ENCODE assay signal across 15 cellular contexts in genomic region chr3:155739154-155739553, GRCh38. TPM values are rescaled to one million over a fixed set of nuclear protein-coding genes. Genes with fewer than 3 reads are reported as not detected.
DNase-seq lines count a peak whose midpoint lies in the region; ATAC-seq and TF ChIP-seq lines count a peak whose summit lies in the region.
"Had no signal": no experiment of that assay in that cellular context is flagged by ENCODE, and none has a peak within 500 bp of the region (broad histone marks: within the 10 kb centered on the region; RNA-seq: fewer than 3 reads in every experiment).

No MANE protein-coding gene starts in this region.

- peaks cover 35% of the 10 kb centered on the region for H3K36me3 Mint-ChIP-seq in Calu3 (ENCODE audit: insufficient read depth, unreplicated experiment)
- H3K36me3 Mint-ChIP-seq: activated CD8-positive, alpha-beta memory T cell treated with anti-CD3 and anti-CD28 coated beads, Interleukin-2, amount 10 ng/mL, durations not matched to agents 7 days and 5 days; stimulated activated effector memory CD8-positive, alpha-beta T cell treated with anti-CD3 and anti-CD28 coated beads, Interleukin-12 subunit alpha, Interleukin-12 subunit beta, amount 100 ng/mL, for 72 hours had no signal

- no peak for DNase-seq in Calu3
- DNase-seq in HT-29 (ENCODE audit: low spot score), result peak; percentile 20
- DNase-seq in SK-N-DZ (ENCODE audit: low spot score), result peak; percentile 39
- DNase-seq in kidney tubule cell (ENCODE audit: low spot score), result peak; percentile 36
- DNase-seq in cardiac septum (ENCODE audit: low spot score), result no peak
- DNase-seq in DMS79 (lab: John Stamatoyannopoulos, UW), result no peak
- DNase-seq in activated CD4-positive, alpha-beta T cell treated with anti-CD3 and anti-CD28 coated beads, Interleukin-2, amount 50 U/mL, for 48 hours, result no peak
- DNase-seq: activated CD8-positive, alpha-beta memory T cell treated with anti-CD3 and anti-CD28 coated beads, Interleukin-2, amount 10 ng/mL, durations not matched to agents 7 days and 5 days; adrenal gland; CD8-positive, alpha-beta memory T cell; hippocampal formation; NCI-H524 treated with DMSO at 0.1 percent for 48 hours; T-helper 17 cell had no signal

- CTCF ChIA-PET in Calu3 (lab: Charles Lee), result interaction anchor here (2.2 to 2.9 kb wide), 2 partner anchors 24 to 67 kb away, joined by 10 to 11 read pairs; partner anchors contain the start of gene C3orf33

- TF ChIP-seq CTCF in Calu3 (IDR thresholded peaks at IDR 0.05; ENCODE audit: unreplicated experiment), result no peak

- no TSS peak for BruUV-seq in Calu3 (replicated peaks; lab: Mats Ljungman, UMichigan)

- H3K9me3 Mint-ChIP-seq in Calu3 (ENCODE audit: low read depth, unreplicated experiment), result no peaks in the 10 kb centered on the region
- H3K9me3 Mint-ChIP-seq: CD8-positive, alpha-beta memory T cell; stimulated activated effector memory CD8-positive, alpha-beta T cell treated with anti-CD3 and anti-CD28 coated beads, Interleukin-12 subunit alpha, Interleukin-12 subunit beta, amount 100 ng/mL, for 72 hours had no signal

- peaks cover 39% of the 10 kb centered on the region for H3K4me1 Mint-ChIP-seq in Calu3 (ENCODE audit: low read depth, unreplicated experiment)

- peak overlapping the region; percentile 88 for H3K4me3 Mint-ChIP-seq in Calu3 (ENCODE audit: low read depth, unreplicated experiment)
- H3K4me3 Mint-ChIP-seq: activated CD8-positive, alpha-beta memory T cell treated with anti-CD3 and anti-CD28 coated beads, Interleukin-2, amount 10 ng/mL, durations not matched to agents 7 days and 5 days; CD8-positive, alpha-beta memory T cell; stimulated activated effector memory CD8-positive, alpha-beta T cell treated with anti-CD3 and anti-CD28 coated beads, Interleukin-12 subunit alpha, Interleukin-12 subunit beta, amount 100 ng/mL, for 72 hours; T-helper 17 cell had no signal

- peak overlapping the region; percentile 98 for H3K27ac Mint-ChIP-seq in Calu3 (ENCODE audit: unreplicated experiment)
- H3K27ac Mint-ChIP-seq: activated CD8-positive, alpha-beta memory T cell treated with anti-CD3 and anti-CD28 coated beads, Interleukin-2, amount 10 ng/mL, durations not matched to agents 7 days and 5 days; CD8-positive, alpha-beta memory T cell; stimulated activated effector memory CD8-positive, alpha-beta T cell treated with anti-CD3 and anti-CD28 coated beads, Interleukin-12 subunit alpha, Interleukin-12 subunit beta, amount 100 ng/mL, for 72 hours; T-helper 17 cell had no signal

- H3K27me3 Mint-ChIP-seq in Calu3 (ENCODE audit: unreplicated experiment), result no peaks in the 10 kb centered on the region

- intact Hi-C loops in Calu3 (cut with micrococcal nuclease; ENCODE audit: unreplicated experiment), result loop anchor here (2.0 kb wide), 1 partner anchor 116 kb away; the partner anchor contains the start of gene SLC33A1
- intact Hi-C loops in cardiac septum (cut with DNase I), result no loop called here

- no peak for ATAC-seq in HG03175 (IDR thresholded peaks at IDR 0.05; ENCODE audit: unreplicated experiment)
- ATAC-seq: activated CD8-positive, alpha-beta memory T cell treated with anti-CD3 and anti-CD28 coated beads, Interleukin-2, amount 10 ng/mL, durations not matched to agents 7 days and 5 days; stimulated activated effector memory CD8-positive, alpha-beta T cell treated with anti-CD3 and anti-CD28 coated beads, Interleukin-12 subunit alpha, Interleukin-12 subunit beta, amount 100 ng/mL, for 72 hours; T-helper 17 cell had no signal

RNA-seq across cellular contexts. Expression of gene PLCH1, which starts 5.7 kb away (rescaled TPM):
- total RNA-seq in Calu3 (2022) (11.6 and 13.4 TPM in 2 replicates), cardiac septum (0.16 TPM)
- total RNA-seq in HT-29 (2014; rRNA removed; shearing (Covaris generic)), result 1.9 TPM in 2 replicates
- 0.57 and 0.59 TPM in 2 replicates for polyA plus RNA-seq in SK-N-DZ (2014; cell fraction: cytosol; rRNA removed)
- polyA plus RNA-seq in SK-N-DZ (2014; cell fraction: nucleus; rRNA removed), result 0.99 and 1.1 TPM in 2 replicates
- total RNA-seq: CD8-positive, alpha-beta memory T cell had no signal
- polyA plus RNA-seq: CD8-positive, alpha-beta memory T cell had no signal

Comparison
In these comparisons a context has a peak if more than half of its experiments do, and no peak if none do; other contexts are left out.
1. DNase-seq: peak in HT-29 (single experiment), SK-N-DZ (single experiment) and kidney tubule cell (single experiment); none in Calu3 (single experiment), cardiac septum (single experiment), DMS79 (single experiment) and activated CD4-positive, alpha-beta T cell treated with anti-CD3 and anti-CD28 coated beads, Interleukin-2, amount 50 U/mL, for 48 hours (0 of 2).